8 cellular contexts compared by ENCODE assay signal in genomic region chr17:45235071-45236001, GRCh38. TPM values are rescaled to one million over a fixed set of nuclear protein-coding genes. Genes with fewer than 3 reads are reported as not detected.
DNase-seq lines count a peak whose midpoint lies in the region; ATAC-seq and TF ChIP-seq lines count a peak whose summit lies in the region.

No MANE protein-coding gene starts in this region.

- H3K36me3 ChIP-seq in Karpas-422 (ENCODE audit: insufficient read depth, low read length) = no peaks in the 10 kb centered on the region
- peaks cover 0 to 80% (median 3%) of the 10 kb centered on the region in 9 donors for H3K36me3 ChIP-seq in heart left ventricle
- H3K36me3 ChIP-seq in psoas muscle (ENCODE audit: insufficient read depth in 1 of 2, low read depth in 1 of 2) = no peaks in the 10 kb centered on the region

- H3K27ac ChIP-seq in Karpas-422 (ENCODE audit: low read length) (no peak overlapping the region), heart left ventricle (peak overlapping the region in 1 of 12 donors; percentile 18), psoas muscle (no peak overlapping the region)

- H3K27ac Mint-ChIP-seq in activated naive CD4-positive, alpha-beta T cell treated with anti-CD3 and anti-CD28 coated beads, Interleukin-2, amount 50 U/mL, for 72 hours = peak overlapping the region in 1 of 2 donors; percentile 80

- H3K9me3 ChIP-seq in Karpas-422 (ENCODE audit: low read length) (no peaks in the 10 kb centered on the region), heart left ventricle (no peaks in the 10 kb centered on the region), psoas muscle (no peaks in the 10 kb centered on the region)

- H3K4me3 ChIP-seq in Karpas-422 (ENCODE audit: low read length) (no peak overlapping the region), heart left ventricle (no peak overlapping the region), psoas muscle (no peak overlapping the region)

- H3K9me3 Mint-ChIP-seq in activated naive CD4-positive, alpha-beta T cell treated with anti-CD3 and anti-CD28 coated beads, Interleukin-2, amount 50 U/mL, for 72 hours = no peaks in the 10 kb centered on the region

- no peak overlapping the region for H3K9ac ChIP-seq in Karpas-422 (ENCODE audit: low read length)

- H3K4me2 ChIP-seq in Karpas-422 (ENCODE audit: low read depth, low read length, poor library complexity, severe bottlenecking) = no peak overlapping the region

- 43 to 47% (median 45%) methylated on average over 9 of the region's 9 CpGs for WGBS in heart left ventricle, 4 donors
- WGBS in psoas muscle, 3 donors = 36% methylated on average over 9 of the region's 9 CpGs

- intact Hi-C loops in heart left ventricle (cut with DNase I) = loop anchor here in 4 of 10 donors (1.0 to 2.0 kb wide), 3 partner anchors 12 to 16 kb away; partner anchors contain the start of gene FMNL1 (in 1 of the 4)
- intact Hi-C loops in psoas muscle (cut with DNase I) = loop anchor here in 1 of 2 donors (2.0 kb wide), 1 partner anchor 17 kb away; no protein-coding TSS in a partner anchor

- H3K4me1 ChIP-seq in Karpas-422 (ENCODE audit: low read length) = no peaks in the 10 kb centered on the region
- peaks cover 0 to 34% (median 9%) of the 10 kb centered on the region in 12 donors for H3K4me1 ChIP-seq in heart left ventricle
- H3K4me1 ChIP-seq in psoas muscle = no peaks in the 10 kb centered on the region

- H3K9me2 ChIP-seq in Karpas-422 (replicated peaks; ENCODE audit: insufficient read depth, low read length) = no peaks in the 10 kb centered on the region

- ATAC-seq in activated naive CD4-positive, alpha-beta T cell treated with anti-CD3 and anti-CD28 coated beads, Interleukin-2, amount 50 U/mL, for 72 hours = peak; percentile 55 to 70
- ATAC-seq in heart left ventricle (peak; percentile 29 to 64 (median 47)), psoas muscle (peak; percentile 50 to 84 (median 63)), HG03457 (IDR thresholded peaks at IDR 0.05; ENCODE audit: unreplicated experiment) (no peak)

- DNase-seq in DMS53 treated with DMSO at 0.1 percent for 48 hours (lab: John Stamatoyannopoulos, UW; ENCODE audit: unreplicated experiment) (peak; percentile 56), Karpas-422 (peak; percentile 88), SKM-1 (lab: John Stamatoyannopoulos, UW; ENCODE audit: unreplicated experiment) (peak; percentile 43), heart left ventricle (peak in 4 of 5 donors; percentile 72 to 85 (median 78)), psoas muscle (peak; percentile 76 to 85), putamen (ENCODE audit: low spot score) (no peak)
- DNase-seq in activated naive CD4-positive, alpha-beta T cell treated with anti-CD3 and anti-CD28 coated beads, Interleukin-2, amount 50 U/mL, for 72 hours (ENCODE audit: low spot score in 2 of 2) = peak; percentile 68 to 78

- no peaks in the 10 kb centered on the region for H3K79me2 ChIP-seq in Karpas-422 (ENCODE audit: low read length)

- TF ChIP-seq CTCF in heart left ventricle (IDR thresholded peaks at IDR 0.05) (peak; percentile 69 to 83 (median 77)), psoas muscle (IDR thresholded peaks at IDR 0.05) (peak; percentile 73)

- no peak overlapping the region for H2AFZ ChIP-seq in Karpas-422 (ENCODE audit: low read length)

- no peak for TF ChIP-seq POLR2A in heart left ventricle (IDR thresholded peaks at IDR 0.05)

- no peaks in the 10 kb centered on the region for H3K27me3 ChIP-seq in Karpas-422 (ENCODE audit: low read length)
- H3K27me3 ChIP-seq in heart left ventricle = no peaks in the 10 kb centered on the region
- H3K27me3 ChIP-seq in psoas muscle (ENCODE audit: insufficient read depth in 3 of 3, low read length in 2 of 3) = peaks cover 0 to 2% (median under 1%) of the 10 kb centered on the region in 3 donors

- no peaks in the 10 kb centered on the region for H4K20me1 ChIP-seq in Karpas-422 (ENCODE audit: insufficient read depth, low read depth, low read length)

- H3K36me3 Mint-ChIP-seq in activated naive CD4-positive, alpha-beta T cell treated with anti-CD3 and anti-CD28 coated beads, Interleukin-2, amount 50 U/mL, for 72 hours = peaks cover 44 to 60% of the 10 kb centered on the region in 2 donors

RNA-seq across cellular contexts. Expression of gene FMNL1, which starts 13.7 kb away (rescaled TPM):
- not detected in 2 replicates for total RNA-seq in Karpas-422 (2014; rRNA removed; shearing (Covaris generic); ENCODE audit: low replicate concordance)
- total RNA-seq in activated naive CD4-positive, alpha-beta T cell treated with anti-CD3 and anti-CD28 coated beads, Interleukin-2, amount 50 U/mL, for 72 hours = 100 to 1,000 TPM; 221 to 735 TPM
- 10 to 100 TPM in 5 of 9 donors, 1 to 10 TPM in 4; 6.4 to 52.8 (median 10.3) TPM for total RNA-seq in heart left ventricle
- 1 to 10 TPM; 5.4 to 7.8 TPM for polyA plus RNA-seq in heart left ventricle
- 1 to 10 TPM; 5.4 to 6.5 (median 6.0) TPM for total RNA-seq in psoas muscle
- polyA plus RNA-seq in psoas muscle = 1 to 10 TPM; 1.8 to 2.4 (median 2.3) TPM

RNA-seq across cellular contexts. Expression of gene SPATA32, which starts 26.6 kb away (rescaled TPM):
- not detected in 2 replicates for total RNA-seq in Karpas-422 (2014; rRNA removed; shearing (Covaris generic); ENCODE audit: low replicate concordance)
- total RNA-seq in activated naive CD4-positive, alpha-beta T cell treated with anti-CD3 and anti-CD28 coated beads, Interleukin-2, amount 50 U/mL, for 72 hours = under 1 TPM; 0.37 to 0.50 TPM
- total RNA-seq in heart left ventricle (not detected), psoas muscle (under 1 TPM in 1 of 4 donors, not detected in 3; 0.11 TPM)
- polyA plus RNA-seq in heart left ventricle (not detected), psoas muscle (not detected)

Comparison
In these comparisons a context has a peak if more than half of its experiments do, and no peak if none do; other contexts are left out.
1. RNA of gene FMNL1, which starts 13.7 kb away (total RNA-seq): 221 to 735 TPM in activated naive CD4-positive, alpha-beta T cell treated with anti-CD3 and anti-CD28 coated beads, Interleukin-2, amount 50 U/mL, for 72 hours; 6.4 to 52.8 TPM in heart left ventricle, 5.4 to 6.5 TPM in psoas muscle and not detected in Karpas-422; every median in the first group is over 4 times any median in the second.